Comparison of ENCODE assay signal across 8 cellular contexts in the genomic region with DNA sequence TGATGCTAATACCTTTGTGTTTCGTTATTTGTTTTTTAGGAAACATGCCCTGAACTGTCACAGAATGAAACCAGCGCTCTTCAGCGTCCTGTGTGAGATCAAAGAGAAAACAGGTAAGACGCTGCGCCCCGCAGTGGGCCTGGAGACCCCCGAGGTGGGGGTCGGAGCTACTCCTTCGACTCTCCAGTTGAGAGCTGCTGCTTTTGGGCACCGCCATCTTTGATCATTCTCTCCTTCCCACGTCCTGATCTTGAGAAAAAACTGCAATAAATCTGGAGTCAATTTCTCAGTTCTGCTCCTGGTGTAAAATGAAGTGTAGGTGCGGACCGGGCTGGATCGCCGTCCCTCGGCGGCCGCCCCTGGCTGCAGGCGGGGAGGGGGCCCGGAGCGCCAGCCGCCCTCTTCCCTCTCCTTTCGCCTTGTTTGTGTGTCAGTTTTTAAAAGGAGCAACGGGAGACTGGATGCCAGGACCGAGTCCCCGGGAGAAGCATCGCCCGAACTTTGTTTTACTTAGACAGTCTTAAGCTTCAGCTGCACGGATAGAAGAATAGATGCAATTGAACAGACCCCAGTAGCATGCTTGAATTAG. TPM values are rescaled to one million over a fixed set of nuclear protein-coding genes. Genes with fewer than 3 reads are reported as not detected.
DNase-seq lines count a peak whose midpoint lies in the region; ATAC-seq and TF ChIP-seq lines count a peak whose summit lies in the region.

No MANE protein-coding gene starts in this region.

- H3K4me3 ChIP-seq in hepatocyte (peak overlapping the region; percentile 95), skin epidermis (peak overlapping the region; percentile 57 to 94 (median 74))

- H3K36me3 Mint-ChIP-seq in activated naive CD4-positive, alpha-beta T cell treated with anti-CD3 and anti-CD28 coated beads, Interleukin-2, amount 50 U/mL, for 24 hours = no peaks in the 10 kb centered on the region

- peaks cover 31% of the 10 kb centered on the region for H3K4me1 Mint-ChIP-seq in activated naive CD4-positive, alpha-beta T cell treated with anti-CD3 and anti-CD28 coated beads, Interleukin-2, amount 50 U/mL, for 24 hours

- no peaks in the 10 kb centered on the region for H3K4me1 ChIP-seq in hepatocyte (ENCODE audit: insufficient read depth)

- H3K27ac ChIP-seq in hepatocyte (peak overlapping the region; percentile 39), skin epidermis (peak overlapping the region in 20 of 21 experiments; percentile 54 to 88 (median 76))

- peak overlapping the region; percentile 81 for H3K27ac Mint-ChIP-seq in activated naive CD4-positive, alpha-beta T cell treated with anti-CD3 and anti-CD28 coated beads, Interleukin-2, amount 50 U/mL, for 24 hours

- H3K36me3 ChIP-seq in hepatocyte (replicated peaks; ENCODE audit: insufficient read depth, low read depth) = no peaks in the 10 kb centered on the region

- ATAC-seq in GM18505 (IDR thresholded peaks at IDR 0.05; ENCODE audit: unreplicated experiment) = no peak

- H3K4me2 ChIP-seq in hepatocyte = peak overlapping the region; percentile 96

- H3K27me3 Mint-ChIP-seq in activated naive CD4-positive, alpha-beta T cell treated with anti-CD3 and anti-CD28 coated beads, Interleukin-2, amount 50 U/mL, for 24 hours = no peaks in the 10 kb centered on the region

- H3K9me3 ChIP-seq in hepatocyte (ENCODE audit: low read depth) = no peaks in the 10 kb centered on the region

- DNase-seq in stimulated activated CD4-positive, alpha-beta T cell treated with anti-CD3 and anti-CD28 coated beads, Interleukin-15, amount 100 ng/mL, for 24 hours = peak; percentile 18
- no peak for DNase-seq in stimulated activated CD4-positive, alpha-beta T cell treated with anti-CD3 and anti-CD28 coated beads, Interleukin-12 subunit alpha, Interleukin-12 subunit beta, amount 100 ng/mL, for 4 hours
- peak; percentile 15 for DNase-seq in hepatocyte (ENCODE audit: low spot score)
- no peak for DNase-seq in superior temporal gyrus (ENCODE audit: extremely low spot score)
- DNase-seq in mesenteric fat pad (ENCODE audit: low spot score) = no peak

- peak overlapping the region; percentile 90 for H2AFZ ChIP-seq in hepatocyte

- TF ChIP-seq CTCF in hepatocyte (IDR thresholded peaks at IDR 0.05; ENCODE audit: poor library complexity) = no peak

- H3K79me2 ChIP-seq in hepatocyte = peaks cover 22% of the 10 kb centered on the region

- no peaks in the 10 kb centered on the region for H3K9me2 ChIP-seq in hepatocyte (replicated peaks; ENCODE audit: insufficient read depth)

- H3K9me3 Mint-ChIP-seq in activated naive CD4-positive, alpha-beta T cell treated with anti-CD3 and anti-CD28 coated beads, Interleukin-2, amount 50 U/mL, for 24 hours = no peaks in the 10 kb centered on the region

- no peak for TF ChIP-seq POLR2A in GM18505 (IDR thresholded peaks at IDR 0.05; ENCODE audit: borderline replicate concordance, extremely low read depth, insufficient read depth, insufficient read length)

- peak overlapping the region; percentile 89 for H3K4me3 Mint-ChIP-seq in activated naive CD4-positive, alpha-beta T cell treated with anti-CD3 and anti-CD28 coated beads, Interleukin-2, amount 50 U/mL, for 24 hours

- H3K27me3 ChIP-seq in hepatocyte = peaks cover 8% of the 10 kb centered on the region

- no peaks in the 10 kb centered on the region for H4K20me1 ChIP-seq in hepatocyte (ENCODE audit: insufficient read depth, poor library complexity, severe bottlenecking)

- 4% methylated on average over 27 of the region's 29 CpGs for WGBS in hepatocyte (ENCODE audit: low lambda C conversion rate, missing lambda C conversion rate)

RNA-seq across cellular contexts. Expression of a gene that starts 1.4 kb away (rescaled TPM):
- total RNA-seq in hepatocyte (21.6 and 23.3 TPM in 2 replicates), mesenteric fat pad (28.8 TPM)
- polyA plus RNA-seq in hepatocyte = 14.8 and 15.9 TPM in 2 replicates

RNA-seq across cellular contexts. Expression of a gene that starts 41.6 kb away (rescaled TPM):
- total RNA-seq in hepatocyte (74.5 and 80.4 TPM in 2 replicates), mesenteric fat pad (98.6 TPM)
- polyA plus RNA-seq in hepatocyte = 79.4 and 81.1 TPM in 2 replicates

Comparison
In these comparisons a context has a peak if more than half of its experiments do, and no peak if none do; other contexts are left out.
1. DNase-seq: peak in stimulated activated CD4-positive, alpha-beta T cell treated with anti-CD3 and anti-CD28 coated beads, Interleukin-15, amount 100 ng/mL, for 24 hours (single experiment) and hepatocyte (single experiment); none in stimulated activated CD4-positive, alpha-beta T cell treated with anti-CD3 and anti-CD28 coated beads, Interleukin-12 subunit alpha, Interleukin-12 subunit beta, amount 100 ng/mL, for 4 hours (single experiment), superior temporal gyrus (single experiment) and mesenteric fat pad (single experiment).